ENCODE assay signal across 8 cellular contexts in the genomic region with DNA sequence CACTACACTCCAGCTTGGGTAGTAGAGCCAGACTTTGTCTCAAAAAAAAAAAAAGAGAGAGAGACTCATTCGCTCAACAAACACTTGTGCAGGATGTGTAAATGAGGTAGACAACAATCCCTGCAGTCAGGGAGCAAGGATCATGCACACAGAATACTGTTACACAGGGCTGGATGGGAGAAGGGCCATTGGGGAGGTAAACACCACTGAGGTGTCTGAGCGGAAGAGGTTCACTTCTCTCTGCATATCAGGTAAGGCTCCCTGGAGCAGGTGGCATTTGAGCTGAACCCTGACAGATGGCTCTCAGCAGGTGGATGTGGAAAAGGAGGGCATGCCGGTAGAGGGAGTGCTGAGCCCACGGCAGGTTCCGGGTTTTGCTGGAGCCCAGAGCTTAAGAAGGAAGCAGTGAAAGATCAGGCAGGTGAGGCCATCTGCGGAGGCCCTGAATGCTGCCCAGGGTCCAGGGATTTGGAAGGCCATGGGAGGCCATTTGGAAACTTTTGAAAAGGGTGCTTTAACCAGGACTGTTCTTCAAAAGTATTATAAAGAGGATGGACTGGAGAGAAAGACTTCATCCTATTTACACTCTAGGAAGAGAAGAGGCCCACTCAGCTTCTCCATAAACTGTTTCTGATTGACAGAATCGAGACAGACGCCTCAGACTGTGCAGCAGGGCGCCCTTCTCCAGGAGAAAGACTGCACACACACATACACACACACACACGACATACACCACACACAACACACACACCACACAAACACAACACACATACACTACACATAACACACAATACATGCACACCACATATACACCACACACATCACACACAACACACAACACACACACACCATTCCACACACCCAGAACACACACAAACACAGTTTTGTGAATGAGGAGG.
DNase-seq lines count a peak whose midpoint lies in the region; ATAC-seq, FAIRE-seq and TF ChIP-seq lines count a peak whose summit lies in the region.

No MANE protein-coding gene starts in this region.

- TF ChIP-seq RAD21 in H1 (IDR thresholded peaks at IDR 0.05 in 1 of 2, conservative IDR thresholded peaks at IDR 0.05 in 1 of 2; ENCODE audit: low read depth in 2 of 2, low read length in 2 of 2): peak; percentile 70 to 79

- POLR2A ChIA-PET in A673 (lab: Charles Lee; ENCODE audit: low non-redundant PET): no interaction called here
- POLR2A ChIA-PET in H1 (lab: Charles Lee; ENCODE audit: partially characterized antibody): interaction anchor here (1.5 kb wide), 1 partner anchor 279 kb away, joined by 4 read pairs; a partner anchor contains a TSS

- no peak overlapping the region for H2BK15ac ChIP-seq in H1 (ENCODE audit: low read length)

- H2BK20ac ChIP-seq in H1 (ENCODE audit: low read length): no peak overlapping the region

- H3K9me3 ChIP-seq in A673 (ENCODE audit: low read depth, low read length, poor library complexity, severe bottlenecking): no peaks in the 10 kb centered on the region
- no peaks in the 10 kb centered on the region for H3K9me3 ChIP-seq in SU-DHL-6 (ENCODE audit: insufficient read depth, low read length)
- no peaks in the 10 kb centered on the region for H3K9me3 ChIP-seq in H1 (ENCODE audit: insufficient read depth in 2 of 2, low read depth in 1 of 2, low read length in 1 of 2)
- peaks cover 2% of the 10 kb centered on the region for H3K9me3 ChIP-seq in trophoblast cell (ENCODE audit: insufficient read depth, low read depth, low read length)

- DNase-seq in A673 (ENCODE audit: low spot score) (peak; percentile 37), NCI-H1417 treated with DMSO at 0.1 percent for 48 hours (lab: John Stamatoyannopoulos, UW) (peak; percentile 12), H1 (ENCODE audit: low read depth in 1 of 2, low spot score in 2 of 2) (peak; percentile 15 to 70), trophoblast cell (peak; percentile 37 to 56)

- H3K36me3 ChIP-seq in A673 (ENCODE audit: insufficient read depth, low read length, poor library complexity, severe bottlenecking) (no peaks in the 10 kb centered on the region), SU-DHL-6 (ENCODE audit: low read length) (no peaks in the 10 kb centered on the region), H1 (ENCODE audit: control insufficient read depth in 2 of 4, insufficient read depth in 4 of 4, low read length in 3 of 4) (no peaks in the 10 kb centered on the region), trophoblast cell (ENCODE audit: control insufficient read depth in 1 of 2, insufficient read depth in 2 of 2, low read length in 2 of 2) (no peaks in the 10 kb centered on the region)

- peak; percentile 55 for TF ChIP-seq CTCF in A673 (conservative IDR thresholded peaks at IDR 0.05; ENCODE audit: low read depth, low read length)
- TF ChIP-seq CTCF in SU-DHL-6 (IDR thresholded peaks at IDR 0.05; ENCODE audit: insufficient read depth, low read length, poor library complexity, severe bottlenecking): peak; percentile 15
- peak; percentile 60 to 76 (median 74) for TF ChIP-seq CTCF in H1 (IDR thresholded peaks at IDR 0.05; ENCODE audit: control extremely low read depth in 1 of 3, insufficient read depth in 1 of 3, low read depth in 1 of 3, low read length in 3 of 3)

- no peaks in the 10 kb centered on the region for H3F3A ChIP-seq in SU-DHL-6 (ENCODE audit: insufficient read depth)

- H3K9ac ChIP-seq in SU-DHL-6 (ENCODE audit: low read length) (no peak overlapping the region), H1 (replicated peaks in 1 of 4; ENCODE audit: extremely low read depth in 1 of 4, low read depth in 3 of 4, low read length in 3 of 4) (no peak overlapping the region), trophoblast cell (ENCODE audit: low read length) (no peak overlapping the region)

- H3K27me3 ChIP-seq in A673 (replicated peaks; ENCODE audit: insufficient read depth, low read depth, low read length, poor library complexity): peaks cover 5% of the 10 kb centered on the region
- H3K27me3 ChIP-seq in SU-DHL-6 (ENCODE audit: low read length): no peaks in the 10 kb centered on the region
- H3K27me3 ChIP-seq in H1 (replicated peaks in 1 of 4; ENCODE audit: control insufficient read depth in 3 of 4, extremely low read depth in 1 of 4, insufficient read depth in 3 of 4, low read length in 3 of 4): no peaks in the 10 kb centered on the region; a peak in 1 of 7 replicates
- no peaks in the 10 kb centered on the region for H3K27me3 ChIP-seq in trophoblast cell (ENCODE audit: insufficient read depth, low read length)

- H3K79me2 ChIP-seq in SU-DHL-6 (ENCODE audit: insufficient read depth, low read length) (no peaks in the 10 kb centered on the region), H1 (ENCODE audit: control insufficient read depth in 1 of 2, insufficient read depth in 2 of 2, low read length in 2 of 2) (no peaks in the 10 kb centered on the region), trophoblast cell (ENCODE audit: control insufficient read depth, insufficient read depth, low read length, poor library complexity) (no peaks in the 10 kb centered on the region)

- H4K91ac ChIP-seq in H1 (replicated peaks; ENCODE audit: insufficient read length, low read length) (no peak overlapping the region), trophoblast cell (ENCODE audit: low read depth, low read length) (no peak overlapping the region)

- no peaks in the 10 kb centered on the region for H3K9me2 ChIP-seq in SU-DHL-6 (replicated peaks; ENCODE audit: insufficient read depth, low read length)

- BruUV-seq in A673 (replicated peaks; lab: Mats Ljungman, UMichigan): no TSS peak

- no peak overlapping the region for H3K4ac ChIP-seq in H1 (replicated peaks; ENCODE audit: insufficient read length, low read depth, low read length)
- no peak overlapping the region for H3K4ac ChIP-seq in trophoblast cell (ENCODE audit: low read depth, low read length)

- H3K79me1 ChIP-seq in H1 (ENCODE audit: low read depth, low read length): 0 out of 2 replicates have a peak, but pooled peaks cover 3% of the 10 kb centered on the region
- no peaks in the 10 kb centered on the region for H3K79me1 ChIP-seq in trophoblast cell (ENCODE audit: low read length)

- WGBS in H1 (ENCODE audit: extremely low coverage in 1 of 2, insufficient coverage in 1 of 2, insufficient read length in 1 of 2, insufficient replicate concordance in 2 of 2, low coverage in 1 of 2, low lambda C conversion rate in 2 of 2, missing lambda C conversion rate in 1 of 2), 2 experiments: 50% methylated on average over 10 of the region's 10 CpGs; no CpG with 5 or more reads in 1 of the 2 experiments
- WGBS in trophoblast cell (ENCODE audit: extremely low coverage, insufficient coverage, insufficient read length): no CpG with 5 or more reads among the region's 10 CpGs

- intact Hi-C loops in A673 (cut with micrococcal nuclease; ENCODE audit: unreplicated experiment): no loop called here

- peak overlapping the region; percentile 97 for H3K56ac ChIP-seq in H1 (replicated peaks; ENCODE audit: insufficient read length, low read depth, low read length)

- H2BK5ac ChIP-seq in H1 (ENCODE audit: low read depth, low read length) (0 out of 2 replicates have a peak overlapping the region, but pooled peaks have one; percentile 55), trophoblast cell (ENCODE audit: low read depth, low read length, poor library complexity) (no peak overlapping the region)

- H3K18ac ChIP-seq in H1 (ENCODE audit: extremely low read depth, low read length) (no peak overlapping the region), trophoblast cell (ENCODE audit: low read length) (no peak overlapping the region)

- H2BK12ac ChIP-seq in H1 (ENCODE audit: low read depth, low read length): no peak overlapping the region; the same call in 1 of the 2 replicates
- no peak overlapping the region for H2BK12ac ChIP-seq in trophoblast cell (ENCODE audit: low read length)

- H4K5ac ChIP-seq in H1 (ENCODE audit: insufficient read length, low read depth, low read length): no peak overlapping the region

- H3K23ac ChIP-seq in H1 (ENCODE audit: insufficient read length): no peak overlapping the region
- H3K23ac ChIP-seq in trophoblast cell (ENCODE audit: low read length): no peak overlapping the region

- peaks cover 3% of the 10 kb centered on the region; the same call in 1 of the 2 replicates for H3K23me2 ChIP-seq in H1 (ENCODE audit: low read depth, low read length)

- no peak overlapping the region for H2BK120ac ChIP-seq in H1 (replicated peaks; ENCODE audit: low read depth, low read length)
- H2BK120ac ChIP-seq in trophoblast cell (ENCODE audit: insufficient read depth, low read length, poor library complexity): no peak overlapping the region

- no peak overlapping the region for H3K4me2 ChIP-seq in SU-DHL-6 (ENCODE audit: low read depth, low read length, poor library complexity, severe bottlenecking)
- no peak overlapping the region for H3K4me2 ChIP-seq in H1 (ENCODE audit: insufficient read depth in 1 of 2, low read depth in 2 of 2, low read length in 2 of 2)
- H3K4me2 ChIP-seq in trophoblast cell (ENCODE audit: low read length): no peak overlapping the region

- FAIRE-seq in H1 (lab: Jason Lieb, UNC): peak; percentile 70

- CTCF ChIA-PET in A673 (lab: Charles Lee): interaction anchor here (0.7 kb wide), 1 partner anchor 365 kb away, joined by 4 read pairs; no protein-coding TSS in a partner anchor
- CTCF ChIA-PET in H1 (lab: Charles Lee; ENCODE audit: partially characterized antibody): interaction anchor here (0.8 to 3.3 kb wide), 22 partner anchors 8 to 531 kb away, joined by 3 to 22 read pairs (median 4); no protein-coding TSS in a partner anchor

- ATAC-seq in GM18868 (IDR thresholded peaks at IDR 0.05; ENCODE audit: unreplicated experiment) (peak; percentile 46), GM21381 (IDR thresholded peaks at IDR 0.05; ENCODE audit: unreplicated experiment) (no peak), HG03097 (IDR thresholded peaks at IDR 0.05; ENCODE audit: low FRiP score, unreplicated experiment) (no peak)

- TF ChIP-seq EP300 in H1 (IDR thresholded peaks at IDR 0.05; ENCODE audit: borderline replicate concordance in 1 of 2, low read depth in 2 of 2, low read length in 2 of 2): no peak

- no peak for TF ChIP-seq POLR2A in H1 (IDR thresholded peaks at IDR 0.05; ENCODE audit: control extremely low read depth in 1 of 2, low read depth in 2 of 2, low read length in 2 of 2)

- H3K4me3 ChIP-seq in A673 (ENCODE audit: low read depth, low read length, poor library complexity, severe bottlenecking) (no peak overlapping the region), SU-DHL-6 (ENCODE audit: insufficient read depth, low read length, poor library complexity, severe bottlenecking) (no peak overlapping the region), H1 (ENCODE audit: extremely low read depth in 1 of 4, insufficient read depth in 2 of 4, low read depth in 3 of 4, low read length in 4 of 4) (no peak overlapping the region), trophoblast cell (ENCODE audit: low read depth, low read length) (no peak overlapping the region)

- H2AK5ac ChIP-seq in H1 (ENCODE audit: low read depth, low read length) (no peak overlapping the region), trophoblast cell (ENCODE audit: low read length) (no peak overlapping the region)

- H4K12ac ChIP-seq in trophoblast cell (ENCODE audit: low read depth, low read length): no peak overlapping the region

- H3K14ac ChIP-seq in H1 (ENCODE audit: insufficient read length) (no peak overlapping the region), trophoblast cell (ENCODE audit: low read length) (no peak overlapping the region)

- H3K4me1 ChIP-seq in A673 (ENCODE audit: insufficient read depth, low read length, poor library complexity, severe bottlenecking): no peaks in the 10 kb centered on the region
- no peaks in the 10 kb centered on the region; a peak in 3 of 7 replicates for H3K4me1 ChIP-seq in H1 (replicated peaks in 1 of 4; ENCODE audit: control insufficient read depth in 3 of 4, insufficient read depth in 4 of 4, low read length in 3 of 4)
- no peaks in the 10 kb centered on the region for H3K4me1 ChIP-seq in trophoblast cell (ENCODE audit: control insufficient read depth in 1 of 2, insufficient read depth in 2 of 2, low read length in 2 of 2)

- H4K8ac ChIP-seq in H1 (ENCODE audit: extremely low read depth, insufficient read depth, low read length): no peak overlapping the region
- H4K8ac ChIP-seq in trophoblast cell (ENCODE audit: low read depth, low read length): no peak overlapping the region

- H3K27ac ChIP-seq in A673 (ENCODE audit: low read depth, low read length, poor library complexity, severe bottlenecking): no peak overlapping the region
- H3K27ac ChIP-seq in SU-DHL-6 (ENCODE audit: low read depth, low read length): no peak overlapping the region
- no peak overlapping the region for H3K27ac ChIP-seq in H1 (ENCODE audit: low read depth, low read length)
- no peak overlapping the region for H3K27ac ChIP-seq in trophoblast cell (ENCODE audit: low read depth, low read length)

- H2AFZ ChIP-seq in SU-DHL-6 (ENCODE audit: low read depth, low read length, severe bottlenecking) (no peak overlapping the region), H1 (ENCODE audit: low read length) (no peak overlapping the region), trophoblast cell (ENCODE audit: insufficient read depth, low read length, poor library complexity) (no peak overlapping the region)

- H4K20me1 ChIP-seq in SU-DHL-6 (ENCODE audit: low read depth, low read length): no peaks in the 10 kb centered on the region
- H4K20me1 ChIP-seq in H1 (replicated peaks in 1 of 2; ENCODE audit: control insufficient read depth in 1 of 2, insufficient read depth in 2 of 2, low read length in 2 of 2): peaks cover 0 to 4% of the 10 kb centered on the region in 2 experiments

Comparison
In these comparisons a context has a peak if more than half of its experiments do, and no peak if none do; other contexts are left out.
1. CTCF ChIP-seq: peak in every context shown above with its lines; median percentile 74 in H1; 55 in A673; 15 in SU-DHL-6.